In the genomic region with DNA sequence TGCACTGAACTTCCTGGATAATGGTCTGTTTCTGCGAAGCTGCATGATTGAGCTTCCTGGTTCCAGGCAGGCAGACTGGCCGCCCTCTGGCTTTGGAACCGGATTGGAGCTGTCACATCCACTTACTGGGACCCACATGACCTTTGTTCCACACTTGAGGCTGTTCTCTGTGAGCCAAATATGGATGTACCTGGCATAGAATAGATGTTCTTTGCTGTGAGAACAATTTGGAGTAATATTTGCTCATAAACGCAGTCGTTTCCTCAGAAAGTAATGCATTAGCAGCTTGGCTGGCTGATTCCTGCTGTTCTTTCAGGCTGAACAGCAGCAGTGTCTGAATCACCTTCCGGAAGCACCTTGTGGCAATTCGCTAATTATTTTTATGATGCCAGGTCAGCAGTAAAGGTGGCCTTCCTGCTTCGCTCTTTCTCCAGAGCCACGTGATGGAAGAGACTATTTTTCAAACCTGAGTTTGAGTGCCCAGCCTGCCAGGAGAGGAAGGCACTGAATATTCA, we compare ENCODE assay signal across 12 cellular contexts.
DNase-seq lines count a peak whose midpoint lies in the region; ATAC-seq and TF ChIP-seq lines count a peak whose summit lies in the region.
"Had no signal": no experiment of that assay in that cellular context is flagged by ENCODE, and none has a peak within 500 bp of the region (broad histone marks: within the 10 kb centered on the region; RNA-seq: fewer than 3 reads in every experiment).

No MANE protein-coding gene starts in this region.

- H4K20me1 ChIP-seq in OCI-LY7 (ENCODE audit: insufficient read depth, low read length) = no peaks in the 10 kb centered on the region

- peak overlapping the region; percentile 69 to 79 for H3K27ac ChIP-seq in breast epithelium
- H3K27ac ChIP-seq in upper lobe of left lung = peak overlapping the region in 1 of 4 donors; percentile 49
- H3K27ac ChIP-seq in OCI-LY7 (ENCODE audit: low read depth, low read length, poor library complexity, severe bottlenecking) = no peak overlapping the region

- H3K4me1 ChIP-seq in breast epithelium (peaks cover 0 to 8% of the 10 kb centered on the region in 2 donors), upper lobe of left lung (peaks cover 0 to 2% (median 0%) of the 10 kb centered on the region in 4 donors), OCI-LY7 (ENCODE audit: insufficient read depth, low read length, poor library complexity, severe bottlenecking) (no peaks in the 10 kb centered on the region)
- H3K4me1 ChIP-seq: adrenal gland had no signal

- peak overlapping the region in 1 of 3 donors; percentile 22 for H3K4me3 ChIP-seq in breast epithelium
- H3K4me3 ChIP-seq in upper lobe of left lung = no peak overlapping the region
- no peak overlapping the region for H3K4me3 ChIP-seq in OCI-LY7 (ENCODE audit: low read depth, low read length, poor library complexity, severe bottlenecking)
- H3K4me3 ChIP-seq: adrenal gland, GM12878 had no signal

- peak; percentile 68 for DNase-seq in NCI-H146 (lab: John Stamatoyannopoulos, UW)
- peak; percentile 55 to 89 for DNase-seq in breast epithelium (ENCODE audit: low spot score in 2 of 2)
- peak; percentile 64 to 73 for DNase-seq in left colon
- DNase-seq in upper lobe of left lung = peak in 1 of 2 donors; percentile 42
- no peak for DNase-seq in OCI-LY7 (ENCODE audit: low spot score)
- no peak for DNase-seq in Ammon's horn (ENCODE audit: low spot score)
- no peak for DNase-seq in activated T-cell treated with anti-CD3 and anti-CD28 coated beads, Interleukin-2, amount 50 U/mL, for 1 hour
- DNase-seq: Karpas-422; stimulated activated CD4-positive, alpha-beta T cell treated with anti-CD3 and anti-CD28 coated beads, Interleukin-4, amount 100 ng/mL, for 1 hour had no signal

- no peak for TF ChIP-seq EP300 in upper lobe of left lung (IDR thresholded peaks at IDR 0.05)

- no peaks in the 10 kb centered on the region for H3K9me3 ChIP-seq in breast epithelium
- no peaks in the 10 kb centered on the region for H3K9me3 ChIP-seq in upper lobe of left lung
- no peaks in the 10 kb centered on the region for H3K9me3 ChIP-seq in OCI-LY7 (ENCODE audit: low read length)
- H3K9me3 ChIP-seq: adrenal gland had no signal

- 45 to 63% methylated on average over 9 of the region's 9 CpGs for WGBS in upper lobe of left lung, 2 donors

- intact Hi-C loops in breast epithelium (cut with DNase I; ENCODE audit: low total_unique reads) (no loop called here), left colon (cut with DNase I, micrococcal nuclease) (no loop called here), OCI-LY7 (cut with micrococcal nuclease; ENCODE audit: unreplicated experiment) (no loop called here)

- H2AFZ ChIP-seq in OCI-LY7 (ENCODE audit: low read length) = no peak overlapping the region

- TF ChIP-seq CTCF in breast epithelium (IDR thresholded peaks at IDR 0.05) = no peak
- no peak for TF ChIP-seq CTCF in upper lobe of left lung (IDR thresholded peaks at IDR 0.05)
- TF ChIP-seq CTCF in OCI-LY7 (conservative IDR thresholded peaks at IDR 0.05; ENCODE audit: low read length) = no peak

- ATAC-seq in left colon (peak; percentile 92), upper lobe of left lung (ENCODE audit: low FRiP score in 2 of 2) (peak; percentile 54 to 77)
- ATAC-seq: GM12878, HCT116 had no signal

- no TSS peak for BruUV-seq in OCI-LY7 (replicated peaks; lab: Mats Ljungman, UMichigan)

- CTCF ChIA-PET in OCI-LY7 (lab: Charles Lee; ENCODE audit: unreplicated experiment) = no interaction called here

- H3K36me3 ChIP-seq in breast epithelium = no peaks in the 10 kb centered on the region
- no peaks in the 10 kb centered on the region for H3K36me3 ChIP-seq in upper lobe of left lung
- H3K36me3 ChIP-seq in OCI-LY7 (ENCODE audit: insufficient read depth, low read length) = no peaks in the 10 kb centered on the region
- H3K36me3 ChIP-seq: adrenal gland had no signal

- peaks cover 3% of the 10 kb centered on the region; the same call in 1 of the 2 replicates for H3K9me2 ChIP-seq in OCI-LY7 (ENCODE audit: insufficient read depth, low read length)

- TF ChIP-seq POLR2A in breast epithelium (IDR thresholded peaks at IDR 0.05) (no peak), upper lobe of left lung (IDR thresholded peaks at IDR 0.05) (no peak)

- POLR2A ChIA-PET in OCI-LY7 (lab: Charles Lee) = no interaction called here

- H3K79me2 ChIP-seq in OCI-LY7 (ENCODE audit: insufficient read depth, low read depth, low read length) = no peaks in the 10 kb centered on the region

- no peak overlapping the region for H3K4me2 ChIP-seq in OCI-LY7 (ENCODE audit: low read length)

- H3K27me3 ChIP-seq in breast epithelium (no peaks in the 10 kb centered on the region), upper lobe of left lung (no peaks in the 10 kb centered on the region)
- H3K27me3 ChIP-seq: adrenal gland had no signal

Comparison
In these comparisons a context has a peak if more than half of its experiments do, and no peak if none do; other contexts are left out.
1. DNase-seq: peak in NCI-H146 (single experiment), breast epithelium (2 of 2) and left colon (2 of 2); none in OCI-LY7 (single experiment), Ammon's horn (single experiment) and activated T-cell treated with anti-CD3 and anti-CD28 coated beads, Interleukin-2, amount 50 U/mL, for 1 hour (single experiment).